ENCODE assay signal across 25 cellular contexts in genomic region chr3:89373459-89373858, GRCh38.
"Had no signal": no experiment of that assay in that cellular context is flagged by ENCODE, and none has a peak within 500 bp of the region (broad histone marks: within the 10 kb centered on the region; RNA-seq: fewer than 3 reads in every experiment).

No MANE protein-coding gene starts in this region.

- H3K4me1 Mint-ChIP-seq: activated CD4-positive, alpha-beta memory T cell treated with anti-CD3 and anti-CD28 coated beads, Interleukin-2, amount 10 ng/mL, durations not matched to agents 7 days and 5 days; activated CD4-positive, alpha-beta T cell treated with anti-CD3 and anti-CD28 coated beads, Interleukin-2, amount 10 ng/mL, durations not matched to agents 7 days and 5 days; activated naive CD4-positive, alpha-beta T cell treated with anti-CD3 and anti-CD28 coated beads, Interleukin-2, amount 10 ng/mL, durations not matched to agents 7 days and 5 days; activated naive CD8-positive, alpha-beta T cell treated with anti-CD3 and anti-CD28 coated beads, Interleukin-2, amount 10 ng/mL, durations not matched to agents 7 days and 5 days had no signal

- H3K9me3 ChIP-seq: ascending aorta, breast epithelium, colonic mucosa, esophagus squamous epithelium, gastroesophageal sphincter had no signal

- H3K36me3 ChIP-seq: ascending aorta, breast epithelium, cardiac muscle cell, colonic mucosa, esophagus squamous epithelium, gastroesophageal sphincter had no signal

- H3K36me3 Mint-ChIP-seq: activated naive CD4-positive, alpha-beta T cell treated with anti-CD3 and anti-CD28 coated beads, Interleukin-2, amount 10 ng/mL, durations not matched to agents 7 days and 5 days; activated naive CD4-positive, alpha-beta T cell treated with anti-CD3 and anti-CD28 coated beads, Interleukin-2, amount 50 U/mL, for 72 hours; activated naive CD8-positive, alpha-beta T cell treated with anti-CD3 and anti-CD28 coated beads, Interleukin-2, amount 10 ng/mL, durations not matched to agents 7 days and 5 days had no signal

- DNase-seq: activated CD4-positive, alpha-beta memory T cell treated with anti-CD3 and anti-CD28 coated beads, Interleukin-2, amount 10 ng/mL, durations not matched to agents 7 days and 5 days; activated CD4-positive, alpha-beta T cell treated with anti-CD3 and anti-CD28 coated beads for 1 hour; activated CD4-positive, alpha-beta T cell treated with anti-CD3 and anti-CD28 coated beads for 4 hours; activated CD4-positive, alpha-beta T cell treated with anti-CD3 and anti-CD28 coated beads, Interleukin-2, amount 10 ng/mL, durations not matched to agents 7 days and 5 days; activated CD4-positive, alpha-beta T cell treated with anti-CD3 and anti-CD28 coated beads, Interleukin-2, amount 50 U/mL, for 4 hours; activated CD8-positive, alpha-beta memory T cell treated with anti-CD3 and anti-CD28 coated beads for 24 hours; activated gamma-delta T cell; activated naive CD4-positive, alpha-beta T cell; activated naive CD4-positive, alpha-beta T cell treated with anti-CD3 and anti-CD28 coated beads, Interleukin-2, amount 10 ng/mL, durations not matched to agents 7 days and 5 days; activated naive CD8-positive, alpha-beta T cell treated with anti-CD3 and anti-CD28 coated beads, Interleukin-2, amount 10 ng/mL, durations not matched to agents 7 days and 5 days; activated T-cell treated with anti-CD3 and anti-CD28 coated beads, Interleukin-2, amount 50 U/mL, for 48 hours; central memory CD4-positive, alpha-beta T cell; cerebellar nuclear complex; colonic mucosa; effector CD8-positive, alpha-beta T cell; esophagus squamous epithelium; foreskin melanocyte; T-helper 2 cell had no signal

- H3K4me3 ChIP-seq: ascending aorta, breast epithelium, cardiac muscle cell, colonic mucosa, esophagus squamous epithelium, gastroesophageal sphincter had no signal

- H3K4me1 ChIP-seq: ascending aorta, breast epithelium, colonic mucosa, esophagus squamous epithelium, gastroesophageal sphincter had no signal

- H3K27me3 Mint-ChIP-seq: activated CD4-positive, alpha-beta memory T cell treated with anti-CD3 and anti-CD28 coated beads, Interleukin-2, amount 10 ng/mL, durations not matched to agents 7 days and 5 days; activated CD4-positive, alpha-beta T cell treated with anti-CD3 and anti-CD28 coated beads, Interleukin-2, amount 10 ng/mL, durations not matched to agents 7 days and 5 days; activated naive CD4-positive, alpha-beta T cell treated with anti-CD3 and anti-CD28 coated beads, Interleukin-2, amount 10 ng/mL, durations not matched to agents 7 days and 5 days; activated naive CD8-positive, alpha-beta T cell treated with anti-CD3 and anti-CD28 coated beads, Interleukin-2, amount 10 ng/mL, durations not matched to agents 7 days and 5 days; brain had no signal

- H3K27me3 ChIP-seq: ascending aorta, breast epithelium, cardiac muscle cell, colonic mucosa, esophagus squamous epithelium, gastroesophageal sphincter had no signal

- ATAC-seq: activated naive CD4-positive, alpha-beta T cell treated with anti-CD3 and anti-CD28 coated beads, Interleukin-2, amount 50 U/mL, for 72 hours; gastroesophageal sphincter had no signal

- H3K27ac ChIP-seq: ascending aorta, breast epithelium, cardiac muscle cell, colonic mucosa, epithelial cell of prostate, esophagus squamous epithelium, gastroesophageal sphincter had no signal

- H3K27ac Mint-ChIP-seq: activated CD4-positive, alpha-beta memory T cell treated with anti-CD3 and anti-CD28 coated beads, Interleukin-2, amount 10 ng/mL, durations not matched to agents 7 days and 5 days; activated CD4-positive, alpha-beta T cell treated with anti-CD3 and anti-CD28 coated beads, Interleukin-2, amount 10 ng/mL, durations not matched to agents 7 days and 5 days; activated naive CD4-positive, alpha-beta T cell treated with anti-CD3 and anti-CD28 coated beads, Interleukin-2, amount 10 ng/mL, durations not matched to agents 7 days and 5 days; activated naive CD4-positive, alpha-beta T cell treated with anti-CD3 and anti-CD28 coated beads, Interleukin-2, amount 50 U/mL, for 72 hours; activated naive CD8-positive, alpha-beta T cell treated with anti-CD3 and anti-CD28 coated beads, Interleukin-2, amount 10 ng/mL, durations not matched to agents 7 days and 5 days had no signal

- H3K4me3 Mint-ChIP-seq: activated CD4-positive, alpha-beta memory T cell treated with anti-CD3 and anti-CD28 coated beads, Interleukin-2, amount 10 ng/mL, durations not matched to agents 7 days and 5 days; activated CD4-positive, alpha-beta T cell treated with anti-CD3 and anti-CD28 coated beads, Interleukin-2, amount 10 ng/mL, durations not matched to agents 7 days and 5 days; activated naive CD4-positive, alpha-beta T cell treated with anti-CD3 and anti-CD28 coated beads, Interleukin-2, amount 10 ng/mL, durations not matched to agents 7 days and 5 days; activated naive CD8-positive, alpha-beta T cell treated with anti-CD3 and anti-CD28 coated beads, Interleukin-2, amount 10 ng/mL, durations not matched to agents 7 days and 5 days; brain had no signal
